In genomic region chr7:167976-168791, GRCh38 we compare ENCODE assay signal across 19 cellular contexts.
"Had no signal": no experiment of that assay in that cellular context is flagged by ENCODE, and none has a peak within 500 bp of the region (broad histone marks: within the 10 kb centered on the region; RNA-seq: fewer than 3 reads in every experiment).

No MANE protein-coding gene starts in this region.

- H3K27ac Mint-ChIP-seq: activated naive CD8-positive, alpha-beta T cell treated with anti-CD3 and anti-CD28 coated beads, Interleukin-2, amount 10 ng/mL, durations not matched to agents 7 days and 5 days; activated T-helper 1 cell treated with anti-CD3 and anti-CD28 coated beads, Interleukin-12 subunit alpha, Interleukin-12 subunit beta, Interleukin-2, Interleukin-4 antibody, amounts not matched to agents 30 ng/mL and 10 ng/mL and 1 ng/mL, durations not matched to agents 14 hours and 24 hours and 36 hours; immature natural killer cell; natural killer cell treated with Interleukin-12 subunit alpha and Interleukin-12 subunit beta and Interleukin-15 and Interleukin-18, amount 100 ng/mL, for 72 hours; stimulated activated naive CD8-positive, alpha-beta T cell treated with anti-CD3 and anti-CD28 coated beads, Interleukin-15, Interleukin-2, amounts not matched to agents 100 ng/mL and 50 ng/mL, for 24 hours had no signal

- H3K9me3 ChIP-seq: tibial nerve, vagina had no signal

- H3K36me3 ChIP-seq: tibial nerve, vagina had no signal

- H3K9me3 Mint-ChIP-seq: activated naive CD8-positive, alpha-beta T cell treated with anti-CD3 and anti-CD28 coated beads, Interleukin-2, amount 10 ng/mL, durations not matched to agents 7 days and 5 days; activated T-helper 1 cell treated with anti-CD3 and anti-CD28 coated beads, Interleukin-12 subunit alpha, Interleukin-12 subunit beta, Interleukin-2, Interleukin-4 antibody, amounts not matched to agents 30 ng/mL and 10 ng/mL and 1 ng/mL, durations not matched to agents 14 hours and 24 hours and 36 hours; central memory CD8-positive, alpha-beta T cell; immature natural killer cell; natural killer cell treated with Interleukin-12 subunit alpha and Interleukin-12 subunit beta and Interleukin-15 and Interleukin-18, amount 100 ng/mL, for 72 hours; stimulated activated naive CD8-positive, alpha-beta T cell treated with anti-CD3 and anti-CD28 coated beads, Interleukin-15, Interleukin-2, amounts not matched to agents 100 ng/mL and 50 ng/mL, for 24 hours had no signal

- H3K4me3 ChIP-seq: lung, tibial nerve, vagina had no signal

- H3K4me1 Mint-ChIP-seq: immature natural killer cell had no signal

- H3K27ac ChIP-seq: tibial nerve, vagina had no signal

- DNase-seq: activated CD4-positive, alpha-beta T cell treated with anti-CD3 and anti-CD28 coated beads, Interleukin-2, amount 50 U/mL, for 4 hours; activated naive CD8-positive, alpha-beta T cell treated with anti-CD3 and anti-CD28 coated beads, Interleukin-2, amount 10 ng/mL, durations not matched to agents 7 days and 5 days; amygdala; cortex of kidney; effector CD4-positive, alpha-beta T cell; head of caudate nucleus; immature natural killer cell; nucleus accumbens; retina had no signal

- FAIRE-seq: frontal cortex, TTC549 had no signal

- H3K4me1 ChIP-seq: vagina had no signal

- H3K4me3 Mint-ChIP-seq: activated naive CD8-positive, alpha-beta T cell treated with anti-CD3 and anti-CD28 coated beads, Interleukin-2, amount 10 ng/mL, durations not matched to agents 7 days and 5 days; activated T-helper 1 cell treated with anti-CD3 and anti-CD28 coated beads, Interleukin-12 subunit alpha, Interleukin-12 subunit beta, Interleukin-2, Interleukin-4 antibody, amounts not matched to agents 30 ng/mL and 10 ng/mL and 1 ng/mL, durations not matched to agents 14 hours and 24 hours and 36 hours; brain; central memory CD8-positive, alpha-beta T cell; immature natural killer cell; natural killer cell treated with Interleukin-12 subunit alpha and Interleukin-12 subunit beta and Interleukin-15 and Interleukin-18, amount 100 ng/mL, for 72 hours; stimulated activated naive CD8-positive, alpha-beta T cell treated with anti-CD3 and anti-CD28 coated beads, Interleukin-15, Interleukin-2, amounts not matched to agents 100 ng/mL and 50 ng/mL, for 24 hours had no signal

- H3K27me3 ChIP-seq: tibial nerve, vagina had no signal

- H3K36me3 Mint-ChIP-seq: activated naive CD8-positive, alpha-beta T cell treated with anti-CD3 and anti-CD28 coated beads, Interleukin-2, amount 10 ng/mL, durations not matched to agents 7 days and 5 days; brain; immature natural killer cell; natural killer cell treated with Interleukin-12 subunit alpha and Interleukin-12 subunit beta and Interleukin-15 and Interleukin-18, amount 100 ng/mL, for 72 hours had no signal
